Comparison of ENCODE assay signal across 25 cellular contexts in genomic region chr6:109874621-109875020, GRCh38.
"Had no signal": no experiment of that assay in that cellular context is flagged by ENCODE, and none has a peak within 500 bp of the region (broad histone marks: within the 10 kb centered on the region; RNA-seq: fewer than 3 reads in every experiment).

No MANE protein-coding gene starts in this region.

- H3K4me1 ChIP-seq: gastrocnemius medialis had no signal

- H3K9me3 ChIP-seq: esophagus squamous epithelium, gastrocnemius medialis, heart right ventricle, left lung, lower lobe of right lung, mucosa of descending colon had no signal

- H3K27ac ChIP-seq: coronary artery, dorsolateral prefrontal cortex, esophagus squamous epithelium, gastrocnemius medialis, heart right ventricle, left lung, lower lobe of right lung had no signal

- DNase-seq: dermis blood vessel endothelial cell; dorsolateral prefrontal cortex; effector CD4-positive, alpha-beta T cell; effector memory CD4-positive, alpha-beta T cell; esophagus squamous epithelium; foreskin fibroblast; foreskin melanocyte; gastrocnemius medialis; glutamatergic neuron; head of caudate nucleus; heart right ventricle; hippocampal formation; left cardiac atrium; left lung; left ventricle myocardium superior; lower lobe of right lung; mesenchymal stem cell; mucosa of descending colon; naive B cell had no signal

- FAIRE-seq: colon, endothelial cell of umbilical vein, islet of Langerhans, keratinocyte had no signal

- H3K36me3 Mint-ChIP-seq: mesothelial cell of epicardium, naive B cell had no signal

- H3K27me3 ChIP-seq: dorsolateral prefrontal cortex, esophagus squamous epithelium, gastrocnemius medialis, heart right ventricle, left lung had no signal

- H3K27ac Mint-ChIP-seq: mesothelial cell of epicardium had no signal

- ATAC-seq: gastrocnemius medialis, heart right ventricle, left cardiac atrium, left lung, left ventricle myocardium superior, lower lobe of right lung, mucosa of descending colon had no signal

- H3K4me3 Mint-ChIP-seq: mesothelial cell of epicardium, naive B cell had no signal

- H3K36me3 ChIP-seq: esophagus squamous epithelium, gastrocnemius medialis, heart right ventricle, left lung, lower lobe of right lung had no signal

- H3K4me3 ChIP-seq: coronary artery, dorsolateral prefrontal cortex, esophagus squamous epithelium, gastrocnemius medialis, heart right ventricle, left lung, lower lobe of right lung, mucosa of descending colon had no signal
